Comparison of ENCODE assay signal across 22 cellular contexts in the genomic region with DNA sequence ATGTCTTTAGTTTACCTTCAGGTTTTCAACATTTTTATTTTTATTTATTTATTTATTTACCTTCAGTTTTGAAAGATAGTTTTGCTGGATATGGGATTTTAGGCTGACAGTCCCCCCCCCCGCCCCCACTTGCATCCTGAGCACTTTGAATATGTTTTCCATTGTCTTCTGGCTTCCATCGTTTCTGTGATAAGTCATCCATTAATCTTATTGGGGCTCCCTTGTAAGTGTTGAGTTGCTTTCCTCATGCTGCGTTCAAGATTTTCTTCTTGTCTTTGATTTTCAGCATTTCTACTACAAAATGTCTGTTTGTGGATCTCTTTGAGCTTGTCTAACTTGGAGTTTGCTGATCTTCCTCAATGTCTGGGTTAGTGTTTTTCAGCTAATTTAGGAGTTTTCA. TPM values are rescaled to one million over a fixed set of nuclear protein-coding genes. Genes with fewer than 3 reads are reported as not detected.
"Had no signal": no experiment of that assay in that cellular context is flagged by ENCODE, and none has a peak within 500 bp of the region (broad histone marks: within the 10 kb centered on the region; RNA-seq: fewer than 3 reads in every experiment).

No MANE protein-coding gene starts in this region.

- FAIRE-seq: HTR-8/SVneo had no signal

- DNase-seq: Karpas-422, KG1, MM.1S, NCI-H1092 treated with DMSO at 0.1 percent for 48 hours, NCI-H1436, NCI-H187, NCI-H2029, NCI-H2081 treated with DMSO at 0.1 percent for 48 hours, NCI-H2171 treated with DMSO at 0.1 percent for 48 hours, NCI-H345, NCI-H524 treated with DMSO at 0.1 percent for 48 hours, NCI-H69, NCI-H774, PC-3, SHP77, SK-N-SH, SW 1271 had no signal

- H3K9ac ChIP-seq: SK-N-SH had no signal

- H3K4me2 ChIP-seq: SK-N-SH had no signal

- H3K27ac ChIP-seq: HL-60, RWPE1 had no signal

- ATAC-seq: Panc1, PC-3 had no signal

RNA-seq across cellular contexts. Expression of gene LDLRAD4, which starts 19.4 kb away (rescaled TPM):
- total RNA-seq: NCI-H460, PC-3 had no signal
